In genomic region chr1:68100571-68100970, GRCh38 we compare ENCODE assay signal across 29 cellular contexts. TPM values are rescaled to one million over a fixed set of nuclear protein-coding genes. Genes with fewer than 3 reads are reported as not detected.
"Had no signal": no experiment of that assay in that cellular context is flagged by ENCODE, and none has a peak within 500 bp of the region (broad histone marks: within the 10 kb centered on the region; RNA-seq: fewer than 3 reads in every experiment).

No MANE protein-coding gene starts in this region.

- H3K4me3 Mint-ChIP-seq: naive thymus-derived CD8-positive, alpha-beta T cell; natural killer cell treated with Interleukin-12 subunit alpha and Interleukin-12 subunit beta and Interleukin-15 and Interleukin-18, amount 100 ng/mL, for 72 hours; nephron progenitor cell; neural crest cell; stimulated activated memory B cell treated with anti-CD40 and anti-IgM and Interleukin-4, amounts not matched to agents 10 μg/mL and 1 μg/mL and 100 μg/mL, for 72 hours; stimulated activated naive CD8-positive, alpha-beta T cell treated with anti-CD3 and anti-CD28 coated beads, Interleukin-15, amount 100 ng/mL, for 72 hours had no signal

- H3K4me1 Mint-ChIP-seq: naive thymus-derived CD8-positive, alpha-beta T cell; nephron progenitor cell; stimulated activated memory B cell treated with anti-CD40 and anti-IgM and Interleukin-4, amounts not matched to agents 10 μg/mL and 1 μg/mL and 100 μg/mL, for 72 hours; stimulated activated naive CD8-positive, alpha-beta T cell treated with anti-CD3 and anti-CD28 coated beads, Interleukin-15, amount 100 ng/mL, for 72 hours had no signal

- H3K4me3 ChIP-seq: pancreas, psoas muscle, right lobe of liver, sigmoid colon, smooth muscle cell, spleen, suprapubic skin, testis, tibial artery, upper lobe of left lung, vagina had no signal

- H3K9me3 ChIP-seq: neutrophil, pancreas, psoas muscle, right lobe of liver, sigmoid colon, spleen, suprapubic skin, testis, tibial artery, upper lobe of left lung, vagina had no signal

- H3K27ac Mint-ChIP-seq: naive thymus-derived CD8-positive, alpha-beta T cell; natural killer cell treated with Interleukin-12 subunit alpha and Interleukin-12 subunit beta and Interleukin-15 and Interleukin-18, amount 100 ng/mL, for 72 hours; nephron progenitor cell; stimulated activated memory B cell treated with anti-CD40 and anti-IgM and Interleukin-4, amounts not matched to agents 10 μg/mL and 1 μg/mL and 100 μg/mL, for 72 hours; stimulated activated naive CD8-positive, alpha-beta T cell treated with anti-CD3 and anti-CD28 coated beads, Interleukin-15, amount 100 ng/mL, for 72 hours had no signal

- H3K36me3 ChIP-seq: neutrophil, pancreas, right lobe of liver, spleen, suprapubic skin, upper lobe of left lung, vagina had no signal

- DNase-seq: naive thymus-derived CD8-positive, alpha-beta T cell; nephron progenitor cell; nucleus accumbens; pancreas; psoas muscle; right cardiac atrium; right lobe of liver; sigmoid colon; spleen; stimulated activated CD4-positive, alpha-beta T cell treated with anti-CD3 and anti-CD28 coated beads, Interleukin-12 subunit alpha, Interleukin-12 subunit beta, amount 100 ng/mL, for 4 hours; stimulated activated CD4-positive, alpha-beta T cell treated with anti-CD3 and anti-CD28 coated beads, Interleukin-1b, Interleukin-23, amount 100 ng/mL, for 48 hours; stimulated activated CD4-positive, alpha-beta T cell treated with anti-CD3 and anti-CD28 coated beads, Interleukin-4, amount 100 ng/mL, for 1 hour; stimulated activated CD4-positive, alpha-beta T cell treated with anti-CD3 and anti-CD28 coated beads, Interleukin-4, amount 100 ng/mL, for 4 hours; stimulated activated CD8-positive, alpha-beta memory T cell treated with anti-CD3 and anti-CD28 coated beads, Interleukin-4, amount 100 ng/mL, for 48 hours; stimulated activated naive CD4-positive, alpha-beta T cell; stimulated activated naive CD8-positive, alpha-beta T cell treated with anti-CD3 and anti-CD28 coated beads, Interleukin-15, amount 100 ng/mL, for 72 hours; stimulated activated naive CD8-positive, alpha-beta T cell treated with anti-CD3 and anti-CD28 coated beads, Interleukin-15, Interleukin-2, amounts not matched to agents 100 U/mL and 50 U/mL, for 24 hours; substantia nigra; testis; tibial artery; trophoblast cell; upper lobe of left lung had no signal

- H3K4me1 ChIP-seq: pancreas, right lobe of liver, sigmoid colon, spleen, suprapubic skin, testis, tibial artery, upper lobe of left lung, vagina had no signal

- H3K36me3 Mint-ChIP-seq: naive thymus-derived CD8-positive, alpha-beta T cell; natural killer cell treated with Interleukin-12 subunit alpha and Interleukin-12 subunit beta and Interleukin-15 and Interleukin-18, amount 100 ng/mL, for 72 hours; stimulated activated memory B cell treated with anti-CD40 and anti-IgM and Interleukin-4, amounts not matched to agents 10 μg/mL and 1 μg/mL and 100 μg/mL, for 72 hours had no signal

- H3K27me3 ChIP-seq: neutrophil, pancreas, right lobe of liver, sigmoid colon, suprapubic skin, testis, tibial artery, upper lobe of left lung, vagina had no signal

- H3K9me3 Mint-ChIP-seq: natural killer cell treated with Interleukin-12 subunit alpha and Interleukin-12 subunit beta and Interleukin-15 and Interleukin-18, amount 100 ng/mL, for 72 hours; nephron progenitor cell; neural crest cell; stimulated activated memory B cell treated with anti-CD40 and anti-IgM and Interleukin-4, amounts not matched to agents 10 μg/mL and 1 μg/mL and 100 μg/mL, for 72 hours; stimulated activated naive CD8-positive, alpha-beta T cell treated with anti-CD3 and anti-CD28 coated beads, Interleukin-15, amount 100 ng/mL, for 72 hours had no signal

- ATAC-seq: naive thymus-derived CD8-positive, alpha-beta T cell; natural killer cell treated with Interleukin-12 subunit alpha and Interleukin-12 subunit beta and Interleukin-15 and Interleukin-18, amount 100 ng/mL, for 72 hours; pancreas; psoas muscle; right cardiac atrium; right lobe of liver; stimulated activated memory B cell treated with anti-CD40 and anti-IgM and Interleukin-4, amounts not matched to agents 10 μg/mL and 1 μg/mL and 100 μg/mL, for 72 hours; stimulated activated naive CD8-positive, alpha-beta T cell treated with anti-CD3 and anti-CD28 coated beads, Interleukin-15, amount 100 ng/mL, for 72 hours; stimulated activated naive CD8-positive, alpha-beta T cell treated with anti-CD3 and anti-CD28 coated beads, Interleukin-15, Interleukin-2, amounts not matched to agents 100 U/mL and 50 U/mL, for 24 hours had no signal

- H3K27ac ChIP-seq: neutrophil, pancreas, psoas muscle, right lobe of liver, sigmoid colon, spleen, suprapubic skin, testis, tibial artery, upper lobe of left lung, vagina had no signal

RNA-seq across cellular contexts. Expression of gene DIRAS3, which starts 50.1 kb away (rescaled TPM):
- total RNA-seq: naive thymus-derived CD8-positive, alpha-beta T cell; natural killer cell treated with Interleukin-12 subunit alpha and Interleukin-12 subunit beta and Interleukin-15 and Interleukin-18, amount 100 ng/mL, for 72 hours had no signal
